ENCODE assay signal across 16 cellular contexts in genomic region chr1:215830221-215830620, GRCh38.
A peak's percentile ranks its signal among the peaks of the same experiment; 100 is the strongest.
DNase-seq lines count a peak whose midpoint lies in the region.
"Had no signal": no experiment of that assay in that cellular context is flagged by ENCODE, and none has a peak within 500 bp of the region (broad histone marks: within the 10 kb centered on the region; RNA-seq: fewer than 3 reads in every experiment).

No MANE protein-coding gene starts in this region.

- no peak overlapping the region for H3K18ac ChIP-seq in mesenchymal stem cell (ENCODE audit: low read depth in 1 of 2, low read length in 2 of 2)

- no peak overlapping the region for H3K4me3 ChIP-seq in mesenchymal stem cell (ENCODE audit: insufficient read depth in 1 of 2, low read depth in 1 of 2, low read length in 2 of 2)
- H3K4me3 ChIP-seq: BLaER1 treated with 17β-estradiol and CSF1 and Interleukin-3, amounts not matched to agents 10 nM and 100 nM had no signal

- H3K23ac ChIP-seq in mesenchymal stem cell (ENCODE audit: low read length in 2 of 2): no peak overlapping the region

- H3K9ac ChIP-seq in mesenchymal stem cell (ENCODE audit: low read length): peak overlapping the region; percentile 43
- H3K9ac ChIP-seq: BLaER1 treated with 17β-estradiol and CSF1 and Interleukin-3, amounts not matched to agents 10 nM and 100 nM had no signal

- no peak overlapping the region for H3K27ac ChIP-seq in mesenchymal stem cell (ENCODE audit: low read length, poor library complexity, severe bottlenecking)
- H3K27ac ChIP-seq: BLaER1 treated with 17β-estradiol and CSF1 and Interleukin-3, amounts not matched to agents 10 nM and 100 nM; HL-60 had no signal

- no peaks in the 10 kb centered on the region for H3K4me1 ChIP-seq in mesenchymal stem cell (ENCODE audit: control insufficient read depth, insufficient read depth, low read depth, low read length)
- H3K4me1 ChIP-seq: BLaER1 treated with 17β-estradiol and CSF1 and Interleukin-3, amounts not matched to agents 10 nM and 100 nM had no signal

- no peak overlapping the region for H2AFZ ChIP-seq in mesenchymal stem cell (ENCODE audit: low read depth, low read length)

- H4K91ac ChIP-seq in mesenchymal stem cell (ENCODE audit: low read length): no peak overlapping the region

- DNase-seq in M059J (ENCODE audit: low read depth) (peak; percentile 10), astrocyte of the hippocampus (ENCODE audit: low read depth, low spot score) (peak; percentile 42), fibroblast of peridontal ligament (ENCODE audit: extremely low read depth) (peak; percentile 64), mesenchymal stem cell (no peak), SIG-M5 treated with dmso at 0.1 percent for 504 hours (lab: John Stamatoyannopoulos, UW; ENCODE audit: unreplicated experiment) (no peak), NCI-H510A (lab: John Stamatoyannopoulos, UW) (no peak), kidney glomerular epithelial cell (lab: John Stamatoyannopoulos, UW) (no peak)
- DNase-seq in activated CD4-positive, CD25-positive, alpha-beta regulatory T cell (lab: John Stamatoyannopoulos, UW): no peak
- DNase-seq: 8988T; Calu3; CD8-positive, alpha-beta T cell; DMS79 treated with DMSO at 0.1 percent for 48 hours; GF-D8; H9 had no signal

- no peak overlapping the region for H2BK15ac ChIP-seq in mesenchymal stem cell (ENCODE audit: low read depth, poor library complexity, severe bottlenecking)

- H3K36me3 ChIP-seq in mesenchymal stem cell (ENCODE audit: control insufficient read depth in 1 of 2, insufficient read depth in 2 of 2, low read depth in 1 of 2, low read length in 2 of 2): no peaks in the 10 kb centered on the region
- H3K36me3 ChIP-seq: BLaER1 treated with 17β-estradiol and CSF1 and Interleukin-3, amounts not matched to agents 10 nM and 100 nM had no signal

- H3K79me1 ChIP-seq in mesenchymal stem cell (replicated peaks; ENCODE audit: low read length, poor library complexity, severe bottlenecking): no peaks in the 10 kb centered on the region

- no peak overlapping the region for H3K4ac ChIP-seq in mesenchymal stem cell (ENCODE audit: low read depth in 1 of 2, low read length in 2 of 2)

- H3K4me2 ChIP-seq in mesenchymal stem cell (ENCODE audit: low read length, poor library complexity, severe bottlenecking): no peak overlapping the region
- H3K4me2 ChIP-seq: BLaER1 treated with 17β-estradiol and CSF1 and Interleukin-3, amounts not matched to agents 10 nM and 100 nM had no signal

- no peaks in the 10 kb centered on the region for H3K27me3 ChIP-seq in mesenchymal stem cell (ENCODE audit: control insufficient read depth in 1 of 2, insufficient read depth in 1 of 2, low read length in 2 of 2)
- H3K27me3 ChIP-seq: BLaER1 treated with 17β-estradiol and CSF1 and Interleukin-3, amounts not matched to agents 10 nM and 100 nM had no signal

- no peak overlapping the region for H2AK5ac ChIP-seq in mesenchymal stem cell (ENCODE audit: low read length, severe bottlenecking)

- WGBS in mesenchymal stem cell: 86% methylated on average over 3 of the region's 4 CpGs

- H2BK120ac ChIP-seq in mesenchymal stem cell (ENCODE audit: low read depth, low read length): no peak overlapping the region

- H2BK12ac ChIP-seq in mesenchymal stem cell (ENCODE audit: low read length in 2 of 2): no peak overlapping the region

- H3K14ac ChIP-seq in mesenchymal stem cell (ENCODE audit: low read length in 2 of 2): no peak overlapping the region

- no peak overlapping the region for H4K8ac ChIP-seq in mesenchymal stem cell (ENCODE audit: low read length)

- H2BK5ac ChIP-seq in mesenchymal stem cell (ENCODE audit: low read depth, low read length, poor library complexity, severe bottlenecking): no peak overlapping the region

- peaks cover 7% of the 10 kb centered on the region for H3K9me3 ChIP-seq in mesenchymal stem cell (ENCODE audit: control insufficient read depth, low read length)

Comparison
In these comparisons a context has a peak if more than half of its experiments do, and no peak if none do; other contexts are left out.
1. DNase-seq: peak in M059J (single experiment), astrocyte of the hippocampus (single experiment) and fibroblast of peridontal ligament (single experiment); none in mesenchymal stem cell (single experiment), activated CD4-positive, CD25-positive, alpha-beta regulatory T cell (0 of 4), SIG-M5 treated with dmso at 0.1 percent for 504 hours (single experiment), NCI-H510A (single experiment) and kidney glomerular epithelial cell (single experiment).